In the genomic region with DNA sequence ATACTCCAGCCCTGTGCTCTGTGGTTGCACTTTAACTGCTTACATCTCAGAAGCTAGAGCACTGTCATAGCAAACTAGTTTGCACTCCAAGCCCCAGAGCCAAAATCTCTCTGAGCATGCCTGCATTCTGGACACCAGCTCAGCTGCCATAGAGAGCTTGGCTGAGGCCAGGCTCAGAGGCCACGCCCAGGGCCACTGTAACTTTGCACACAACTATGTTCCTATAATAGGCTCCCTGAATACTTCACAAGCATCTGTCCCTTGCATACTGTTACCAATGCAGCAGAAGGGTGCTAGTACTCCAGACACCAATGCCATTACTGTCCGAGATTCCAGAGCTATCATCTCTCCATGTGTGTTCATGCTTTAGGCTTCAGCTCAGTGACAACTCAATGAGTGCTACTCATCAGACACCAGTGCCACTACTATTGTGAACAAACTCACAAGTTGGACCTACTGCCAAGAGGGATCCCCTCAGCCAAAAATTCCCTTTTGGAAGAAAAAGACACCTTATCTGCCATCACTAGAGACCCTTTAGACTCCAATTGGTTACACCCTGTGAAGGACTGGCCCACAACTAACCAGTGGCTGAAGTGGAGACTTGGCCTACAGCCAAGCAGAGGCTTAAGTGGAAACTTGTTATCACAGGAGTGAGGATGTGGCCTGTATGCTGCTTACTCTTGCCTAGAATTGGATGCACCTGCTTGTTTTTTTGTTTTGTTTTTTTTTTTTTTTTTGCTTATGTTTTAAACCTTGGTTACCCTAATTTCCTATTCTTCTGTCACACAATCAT, we compare ENCODE assay signal across 16 cellular contexts.
DNase-seq lines count a peak whose midpoint lies in the region; ATAC-seq lines count a peak whose summit lies in the region.
"Had no signal": no experiment of that assay in that cellular context is flagged by ENCODE, and none has a peak within 500 bp of the region (broad histone marks: within the 10 kb centered on the region; RNA-seq: fewer than 3 reads in every experiment).

No MANE protein-coding gene starts in this region.

- intact Hi-C loops in left cardiac atrium (cut with DNase I) = no loop called here

- DNase-seq in DMS153 (lab: John Stamatoyannopoulos, UW) = peak; percentile 29
- peak; percentile 92 for DNase-seq in NCI-H1105 treated with DMSO at 0.1 percent for 48 hours (lab: John Stamatoyannopoulos, UW)
- peak; percentile 26 for DNase-seq in NCI-H69 (lab: John Stamatoyannopoulos, UW)
- DNase-seq in left cardiac atrium = peak; percentile 33
- no peak for DNase-seq in cerebellum (ENCODE audit: low spot score)
- DNase-seq in activated T-cell treated with anti-CD3 and anti-CD28 coated beads, Interleukin-2, amount 50 U/mL, for 48 hours = no peak
- no peak for DNase-seq in DMS114 treated with DMSO at 0.1 percent for 48 hours (lab: John Stamatoyannopoulos, UW; ENCODE audit: unreplicated experiment)
- DNase-seq: activated CD4-positive, alpha-beta T cell treated with anti-CD3 and anti-CD28 coated beads, Interleukin-2, amount 10 ng/mL, durations not matched to agents 7 days and 5 days; activated naive CD8-positive, alpha-beta T cell treated with anti-CD3 and anti-CD28 coated beads, Interleukin-2, amount 50 U/mL, for 24 hours; body of pancreas; KG1; MV-4-11; NCI-H226; testis had no signal

- ATAC-seq in left cardiac atrium = peak; percentile 83 to 88
- no peak for ATAC-seq in GM21360 (IDR thresholded peaks at IDR 0.05; ENCODE audit: unreplicated experiment)
- ATAC-seq: activated naive CD8-positive, alpha-beta T cell treated with anti-CD3 and anti-CD28 coated beads, Interleukin-2, amount 50 U/mL, for 24 hours; body of pancreas; stimulated activated effector memory CD8-positive, alpha-beta T cell treated with anti-CD3 and anti-CD28 coated beads, Interleukin-12 subunit alpha, Interleukin-12 subunit beta, amount 100 ng/mL, for 72 hours had no signal

Comparison
In these comparisons a context has a peak if more than half of its experiments do, and no peak if none do; other contexts are left out.
1. DNase-seq: peak in DMS153 (single experiment), NCI-H1105 treated with DMSO at 0.1 percent for 48 hours (single experiment), NCI-H69 (single experiment) and left cardiac atrium (single experiment); none in cerebellum (single experiment), activated T-cell treated with anti-CD3 and anti-CD28 coated beads, Interleukin-2, amount 50 U/mL, for 48 hours (0 of 2) and DMS114 treated with DMSO at 0.1 percent for 48 hours (single experiment).